ENCODE assay signal across 7 cellular contexts in genomic region chr2:87056435-87056834, GRCh38. TPM values are rescaled to one million over a fixed set of nuclear protein-coding genes. Genes with fewer than 3 reads are reported as not detected.
DNase-seq lines count a peak whose midpoint lies in the region; ATAC-seq and TF ChIP-seq lines count a peak whose summit lies in the region.
"Not testable (repeated sequence)": the region's sequence is repeated elsewhere in the genome, so short reads cannot be mapped to it uniquely, and the experiment has no call there.
"Had no signal": no experiment of that assay in that cellular context is flagged by ENCODE, and none has a peak within 500 bp of the region (broad histone marks: within the 10 kb centered on the region; RNA-seq: fewer than 3 reads in every experiment).

No MANE protein-coding gene starts in this region.

- WGBS in right lobe of liver (ENCODE audit: insufficient coverage, low coverage, low lambda C conversion rate, missing lambda C conversion rate) = no CpG with 5 or more reads among the region's 11 CpGs

- not testable (repeated sequence) for H3K4me3 ChIP-seq in GM23338, right lobe of liver

- H3K27me3 Mint-ChIP-seq in GM23338 (ENCODE audit: insufficient read depth, low read depth, poor library complexity); WTC11 (ENCODE audit: low read depth): not testable (repeated sequence)

- not testable (repeated sequence) for DNase-seq in GM23338 (ENCODE audit: low spot score); WTC11 (ENCODE audit: low spot score); Right ventricle myocardium inferior (ENCODE audit: missing footprints); left ventricle myocardium superior; right lobe of liver

- H3K27ac ChIP-seq in GM23338 (ENCODE audit: low read depth); right lobe of liver: not testable (repeated sequence)

- H3K9me3 Mint-ChIP-seq in GM23338, WTC11: not testable (repeated sequence)

- TF ChIP-seq CTCF in GM23338 (conservative IDR thresholded peaks at IDR 0.05; ENCODE audit: low read depth in 2 of 2); WTC11 (IDR thresholded peaks at IDR 0.05); right lobe of liver (IDR thresholded peaks at IDR 0.05): not testable (repeated sequence)

- not testable (repeated sequence) for H3K36me3 Mint-ChIP-seq in GM23338 (ENCODE audit: low read depth); WTC11

- intact Hi-C loops in Right ventricle myocardium inferior (cut with DNase I); left ventricle myocardium superior (cut with micrococcal nuclease); right lobe of liver (cut with DNase I): not testable (repeated sequence)

- not testable (repeated sequence) for TF ChIP-seq POLR2A in right lobe of liver (IDR thresholded peaks at IDR 0.05)

- not testable (repeated sequence) for H3K4me1 Mint-ChIP-seq in GM23338, WTC11

- not testable (repeated sequence) for H3K27ac Mint-ChIP-seq in GM23338, WTC11

- ATAC-seq in GM23338 (peak; percentile 65), WTC11 (peak; percentile 28; the same call in 1 of the 2 replicates), Right ventricle myocardium inferior (peak; percentile 29), left ventricle myocardium superior (peak; percentile 43), right lobe of liver (peak; percentile 10 to 47 (median 36))

- H2AFZ ChIP-seq in GM23338 = not testable (repeated sequence)

- POLR2A ChIA-PET in WTC11 (lab: Charles Lee) = not testable (repeated sequence)

- H3K27me3 ChIP-seq in GM23338 (ENCODE audit: insufficient read depth); right lobe of liver: not testable (repeated sequence)

- H3K9me2 ChIP-seq in GM23338 (ENCODE audit: insufficient read depth) = not testable (repeated sequence)

- not testable (repeated sequence) for H3K36me3 ChIP-seq in GM23338 (ENCODE audit: insufficient read depth); right lobe of liver

- H3K9me3 ChIP-seq in right lobe of liver = not testable (repeated sequence)

- not testable (repeated sequence) for H3K4me3 Mint-ChIP-seq in GM23338, WTC11

- not testable (repeated sequence) for H3K4me1 ChIP-seq in GM23338 (ENCODE audit: insufficient read depth); right lobe of liver

- H3K4me2 ChIP-seq in GM23338 = not testable (repeated sequence)

- not testable (repeated sequence) for H3K79me2 ChIP-seq in GM23338 (replicated peaks; ENCODE audit: insufficient read depth)

- not testable (repeated sequence) for H4K20me1 ChIP-seq in GM23338 (replicated peaks; ENCODE audit: insufficient read depth)

- not testable (repeated sequence) for H3F3A ChIP-seq in GM23338 (replicated peaks; ENCODE audit: low read depth)

- CTCF ChIA-PET in WTC11 (lab: Charles Lee) = not testable (repeated sequence)

RNA-seq across cellular contexts. Expression of gene PLGLB1, which starts 34.8 kb away (rescaled TPM):
- 0.27 and 0.80 TPM in 2 replicates for total RNA-seq in GM23338 (2014; rRNA removed; shearing (Covaris generic))
- 0.82 and 1.6 TPM in 2 replicates for polyA plus RNA-seq in GM23338 (2016; fragmentation: Nextera tagmentation; extraction: Ambion mirVana)
- total RNA-seq in WTC11 (2021) = 0.44 to 0.55 TPM (median 0.52 TPM) in 3 replicates
- total RNA-seq in Right ventricle myocardium inferior = 1.4 TPM
- total RNA-seq in left ventricle myocardium superior = 2.7 TPM
- total RNA-seq in right lobe of liver = 100 to 1,000 TPM; 103 to 189 (median 134) TPM
- total RNA-seq: Caco-2, Calu3 had no signal

Comparison
In these comparisons a context has a peak if more than half of its experiments do, and no peak if none do; other contexts are left out.
1. RNA of gene PLGLB1, which starts 34.8 kb away (total RNA-seq): 103 to 189 TPM in right lobe of liver; 2.7 TPM in left ventricle myocardium superior (single experiment), 1.4 TPM in Right ventricle myocardium inferior (single experiment), 0.27 to 0.80 TPM in GM23338 and 0.44 to 0.55 TPM in WTC11; every median in the first group is over 10 times any median in the second.
2. Peak in every context shown above with its lines, with median percentiles within 50 percentile points of each other: ATAC-seq.